In the genomic region with DNA sequence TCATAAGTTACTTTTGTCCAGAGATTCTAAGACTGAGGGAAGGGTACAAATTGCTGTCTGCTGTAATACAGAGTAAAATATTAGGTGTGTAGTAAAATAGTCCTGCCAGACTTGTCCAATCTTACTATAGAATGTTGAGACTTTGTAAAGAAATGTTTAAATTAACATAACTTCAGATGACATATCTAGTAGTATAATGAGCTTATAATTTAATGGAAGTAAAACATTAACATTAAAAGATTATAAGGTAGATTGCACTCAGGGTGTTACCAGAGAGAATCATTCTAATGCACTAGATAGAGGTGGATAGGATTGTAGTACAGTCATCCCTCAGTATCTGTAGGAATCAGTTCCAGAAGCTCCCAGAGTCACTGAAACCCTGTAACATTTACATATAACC, we compare ENCODE assay signal across 9 cellular contexts.
"Had no signal": no experiment of that assay in that cellular context is flagged by ENCODE, and none has a peak within 500 bp of the region (broad histone marks: within the 10 kb centered on the region; RNA-seq: fewer than 3 reads in every experiment).

No MANE protein-coding gene starts in this region.

- H2AFZ ChIP-seq: GM23248, GM23338 had no signal

- H3K27ac ChIP-seq: GM23248 had no signal

- H3K4me2 ChIP-seq: GM23338 had no signal

- FAIRE-seq: H1 had no signal

- H3K9ac ChIP-seq: GM23248 had no signal

- H3K4me1 ChIP-seq: HAP-1 had no signal

- DNase-seq: GM23248, GOT3, H7, H9, HCEC 1CT, HFFc6 had no signal

- H3K4me3 ChIP-seq: GM23248, GM23338, HAP-1 had no signal

- H3K36me3 ChIP-seq: HAP-1 had no signal

- ATAC-seq: GM23338 had no signal

- H3K9me3 ChIP-seq: HAP-1 had no signal
